1 cellular context compared by ENCODE assay signal in the genomic region with DNA sequence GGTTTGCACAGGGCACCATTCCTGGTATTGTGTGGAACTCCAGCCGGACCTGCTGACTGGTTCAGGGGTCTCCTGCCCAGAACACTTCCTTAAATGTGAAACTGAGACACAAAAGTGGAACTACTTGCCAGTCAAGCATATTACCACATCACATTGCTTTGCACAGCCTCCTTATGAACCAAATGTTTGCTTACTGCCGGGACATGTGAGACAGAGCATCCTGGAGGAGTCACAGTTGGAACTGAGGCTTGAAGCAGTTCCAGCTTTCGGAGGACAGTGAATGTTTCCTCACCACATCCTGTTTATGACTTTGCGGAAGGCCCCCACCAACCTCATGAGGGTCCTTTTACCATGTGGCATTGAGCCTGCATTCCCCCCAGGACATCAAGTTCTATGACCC.
TF ChIP-seq lines count a peak whose summit lies in the region.

No MANE protein-coding gene starts in this region.

TF ChIP-seq in IMR-90, 13 proteins besides CTCF, POLR2A, EP300 and RAD21 (continued from another document):
- TF ChIP-seq CHD1 (IDR thresholded peaks at IDR 0.05; ENCODE audit: low read depth, low read length) (no peak), FOS (IDR thresholded peaks at IDR 0.05; ENCODE audit: low read depth, low read length) (no peak), ELK1 (IDR thresholded peaks at IDR 0.05; ENCODE audit: borderline replicate concordance, low read depth, low read length) (no peak), MAFK (IDR thresholded peaks at IDR 0.05; ENCODE audit: low read depth, low read length) (no peak), MXI1 (IDR thresholded peaks at IDR 0.05; ENCODE audit: borderline replicate concordance, low read depth, low read length) (no peak), NFE2L2 (IDR thresholded peaks at IDR 0.05; ENCODE audit: low read depth, low read length) (no peak), MAZ (IDR thresholded peaks at IDR 0.05; ENCODE audit: borderline replicate concordance, low read depth, low read length) (no peak), RFX5 (IDR thresholded peaks at IDR 0.05; ENCODE audit: low read depth, low read length) (no peak), USF2 (IDR thresholded peaks at IDR 0.05; ENCODE audit: low read depth, low read length) (no peak), BHLHE40 (IDR thresholded peaks at IDR 0.05; ENCODE audit: low read depth, low read length) (no peak), SMC3 (IDR thresholded peaks at IDR 0.05; ENCODE audit: low read depth, low read length) (no peak)
TF ChIP-seq in IMR-90: peak in this region for 0.
